In genomic region chr19:52484111-52484743, GRCh38 we compare ENCODE assay signal across 5 cellular contexts. TPM values are rescaled to one million over a fixed set of nuclear protein-coding genes. Genes with fewer than 3 reads are reported as not detected.
"Had no signal": no experiment of that assay in that cellular context is flagged by ENCODE, and none has a peak within 500 bp of the region (broad histone marks: within the 10 kb centered on the region; RNA-seq: fewer than 3 reads in every experiment).

No MANE protein-coding gene starts in this region.

RNA-seq across cellular contexts. Expression of gene ZNF578, which starts 30.9 kb away (rescaled TPM):
- total RNA-seq: HT-29, MCF 10A, NCI-H460 had no signal

RNA-seq across cellular contexts. Expression of gene ZNF534, which starts 55.3 kb away (rescaled TPM):
- total RNA-seq: HT-29, LHCN-M2, MCF 10A, NCI-H460, SJSA1 had no signal
